1 cellular context compared by ENCODE assay signal in genomic region chr17:32253117-32253611, GRCh38.
TF ChIP-seq lines count a peak whose summit lies in the region.

No MANE protein-coding gene starts in this region.

TF ChIP-seq in HEK293, 187 proteins besides CTCF, POLR2A, EP300 and RAD21 (continued from another document):
- peak; percentile 32; the same call in 1 of the 2 replicates for TF ChIP-seq ZNF629 (tag by site-specific recombination; IDR thresholded peaks at IDR 0.05)
- TF ChIP-seq ZBTB8A (tag by site-specific recombination; IDR thresholded peaks at IDR 0.05), result peak; percentile 85
- 0 out of 2 replicates have a peak, but pooled peaks have one; percentile 17 for TF ChIP-seq ZBTB6 (tag by site-specific recombination; IDR thresholded peaks at IDR 0.05)
- peak; percentile 72 for TF ChIP-seq ZNF600 (tag by site-specific recombination; IDR thresholded peaks at IDR 0.05)
- TF ChIP-seq ZNF596 (tag by site-specific recombination; IDR thresholded peaks at IDR 0.05), result no peak
- TF ChIP-seq ELK4 (IDR thresholded peaks at IDR 0.05; ENCODE audit: borderline replicate concordance, low read depth, low read length), result no peak
- TF ChIP-seq GLIS1 (tag by site-specific recombination; IDR thresholded peaks at IDR 0.05), result 0 out of 2 replicates have a peak, but pooled peaks have one; percentile 8
- no peak for TF ChIP-seq KLF1 (tag by site-specific recombination; IDR thresholded peaks at IDR 0.05)
